In the genomic region with DNA sequence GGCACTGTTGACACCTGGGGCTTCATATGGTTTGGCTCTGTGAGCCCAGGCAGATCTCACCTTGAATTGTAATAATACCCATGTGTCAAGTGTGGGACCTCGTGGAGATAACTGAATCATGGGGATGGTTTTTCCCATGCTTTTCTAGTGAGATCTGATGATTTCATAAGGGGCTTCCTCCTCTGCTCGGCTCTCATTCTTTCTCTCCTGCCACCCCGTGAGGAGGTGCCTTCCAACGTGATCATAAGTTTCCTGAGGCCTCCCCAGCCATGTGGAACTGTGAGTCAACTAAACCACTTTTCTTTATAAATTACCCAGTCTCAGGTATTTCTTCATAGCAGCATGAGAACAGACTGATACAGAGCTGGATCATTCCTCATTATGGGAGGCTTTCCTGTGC, we compare ENCODE assay signal across 14 cellular contexts.
A peak's percentile ranks its signal among the peaks of the same experiment; 100 is the strongest.
DNase-seq lines count a peak whose midpoint lies in the region; ATAC-seq and TF ChIP-seq lines count a peak whose summit lies in the region.
"Had no signal": no experiment of that assay in that cellular context is flagged by ENCODE, and none has a peak within 500 bp of the region (broad histone marks: within the 10 kb centered on the region; RNA-seq: fewer than 3 reads in every experiment).

No MANE protein-coding gene starts in this region.

- TF ChIP-seq POLR2A in body of pancreas (IDR thresholded peaks at IDR 0.05), result no peak

- H3K4me1 Mint-ChIP-seq in nephron, result peaks cover 27% of the 10 kb centered on the region

- no peaks in the 10 kb centered on the region for H3K36me3 Mint-ChIP-seq in nephron (ENCODE audit: low read depth)

- ATAC-seq in body of pancreas, result no peak
- ATAC-seq: A549 had no signal

- H3K9me3 Mint-ChIP-seq in nephron, result no peaks in the 10 kb centered on the region
- H3K9me3 Mint-ChIP-seq: CD4-positive, alpha-beta T cell had no signal

- TF ChIP-seq CTCF in choroid plexus epithelial cell (conservative IDR thresholded peaks at IDR 0.05; ENCODE audit: low read depth, low read length) (no peak), kidney epithelial cell (IDR thresholded peaks at IDR 0.05; ENCODE audit: insufficient read depth, low read length, poor library complexity, severe bottlenecking) (no peak), nephron (IDR thresholded peaks at IDR 0.05; ENCODE audit: unreplicated experiment in 3 of 3) (no peak), body of pancreas (IDR thresholded peaks at IDR 0.05) (no peak)

- DNase-seq in HT1080 (ENCODE audit: low read depth), result peak; percentile 39
- peak; percentile 7 for DNase-seq in choroid plexus epithelial cell (ENCODE audit: low read depth)
- DNase-seq in kidney epithelial cell (ENCODE audit: low read depth), result peak; percentile 25
- DNase-seq in body of pancreas, result no peak
- DNase-seq in activated T-cell treated with anti-CD3 and anti-CD28 coated beads, Interleukin-2, amount 50 U/mL, for 1 hour, result no peak
- no peak for DNase-seq in A172 (ENCODE audit: low spot score)
- DNase-seq in SKM-1 (lab: John Stamatoyannopoulos, UW; ENCODE audit: unreplicated experiment), result no peak
- DNase-seq: AML-193; Caco-2; CD4-positive, alpha-beta T cell had no signal

- no peaks in the 10 kb centered on the region for H3K27me3 Mint-ChIP-seq in nephron (ENCODE audit: low read depth)
- H3K27me3 Mint-ChIP-seq: CD4-positive, alpha-beta T cell had no signal

- no peaks in the 10 kb centered on the region for H3K27me3 ChIP-seq in kidney epithelial cell (ENCODE audit: control insufficient read depth, insufficient read depth, low read length)
- H3K27me3 ChIP-seq in body of pancreas, result no peaks in the 10 kb centered on the region

- no peaks in the 10 kb centered on the region for H3K4me1 ChIP-seq in body of pancreas
- H3K4me1 ChIP-seq: A549, Caco-2, HAP-1 had no signal

- H3K36me3 ChIP-seq in kidney epithelial cell (ENCODE audit: control insufficient read depth, insufficient read depth, low read length), result no peaks in the 10 kb centered on the region
- no peaks in the 10 kb centered on the region for H3K36me3 ChIP-seq in body of pancreas (replicated peaks in 1 of 2; ENCODE audit: insufficient read depth in 1 of 2, low read depth in 2 of 2)
- H3K36me3 ChIP-seq: HAP-1 had no signal

- intact Hi-C loops in body of pancreas (cut with DNase I), result no loop called here

- H3K4me3 Mint-ChIP-seq in nephron, result no peak overlapping the region
- H3K4me3 Mint-ChIP-seq: CD4-positive, alpha-beta T cell had no signal

- H3K27ac ChIP-seq in body of pancreas, result no peak overlapping the region
- H3K27ac ChIP-seq: A549, C4-2B had no signal

- H3K9me3 ChIP-seq in body of pancreas, result no peaks in the 10 kb centered on the region
- H3K9me3 ChIP-seq: A549, Caco-2, HAP-1 had no signal

- peak overlapping the region in 2 of 3 experiments; percentile 13 to 22 for H3K27ac Mint-ChIP-seq in nephron
- H3K27ac Mint-ChIP-seq: CD4-positive, alpha-beta T cell had no signal

- 79 to 84% methylated on average over 4 of the region's 4 CpGs for WGBS in body of pancreas, 2 donors

- no peak overlapping the region for H3K4me3 ChIP-seq in choroid plexus epithelial cell (ENCODE audit: low read depth, low read length)
- H3K4me3 ChIP-seq in kidney epithelial cell (ENCODE audit: low read depth, low read length), result no peak overlapping the region
- no peak overlapping the region for H3K4me3 ChIP-seq in body of pancreas
- H3K4me3 ChIP-seq: A549, HAP-1 had no signal

Comparison
In these comparisons a context has a peak if more than half of its experiments do, and no peak if none do; other contexts are left out.
1. DNase-seq: peak in HT1080 (single experiment), choroid plexus epithelial cell (single experiment) and kidney epithelial cell (single experiment); none in body of pancreas (0 of 4), activated T-cell treated with anti-CD3 and anti-CD28 coated beads, Interleukin-2, amount 50 U/mL, for 1 hour (single experiment), A172 (single experiment) and SKM-1 (single experiment).